In the genomic region with DNA sequence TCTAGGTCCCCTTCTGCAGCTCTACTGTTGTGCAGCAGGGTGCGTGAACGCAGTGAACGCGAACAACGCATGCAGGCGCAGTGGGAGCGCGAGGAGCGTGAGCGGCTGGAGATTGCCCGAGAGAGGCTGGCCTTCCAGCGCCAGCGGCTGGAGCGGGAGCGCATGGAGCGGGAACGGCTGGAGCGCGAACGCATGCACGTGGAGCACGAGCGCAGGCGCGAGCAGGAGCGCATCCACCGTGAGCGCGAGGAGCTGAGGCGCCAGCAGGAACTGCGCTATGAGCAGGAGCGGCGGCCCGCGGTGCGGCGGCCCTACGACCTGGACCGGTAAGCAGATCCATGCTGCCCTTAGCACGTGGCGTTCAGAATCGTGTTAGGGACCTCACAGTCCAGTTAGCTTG, we compare ENCODE assay signal across 1 cellular context.
TF ChIP-seq lines count a peak whose summit lies in the region.

No MANE protein-coding gene starts in this region.

TF ChIP-seq in WTC11, 78 proteins besides CTCF, POLR2A, EP300 and RAD21 (continued from another document):
- TF ChIP-seq AFF4 (CRISPR knock-in tag; IDR thresholded peaks at IDR 0.05; ENCODE audit: borderline replicate concordance) = no peak
- no peak for TF ChIP-seq ZNF317 (CRISPR knock-in tag; IDR thresholded peaks at IDR 0.05; ENCODE audit: borderline replicate concordance, low read depth)
- TF ChIP-seq, protein P1, sequence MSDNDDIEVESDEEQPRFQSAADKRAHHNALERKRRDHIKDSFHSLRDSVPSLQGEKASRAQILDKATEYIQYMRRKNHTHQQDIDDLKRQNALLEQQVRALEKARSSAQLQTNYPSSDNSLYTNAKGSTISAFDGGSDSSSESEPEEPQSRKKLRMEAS (CRISPR knock-in tag; IDR thresholded peaks at IDR 0.05) = no peak
- TF ChIP-seq RORB (CRISPR knock-in tag; IDR thresholded peaks at IDR 0.05) = no peak
- no peak for TF ChIP-seq ZNF416 (CRISPR knock-in tag; IDR thresholded peaks at IDR 0.05)
TF ChIP-seq in WTC11: peak in this region for 0.
